Comparison of ENCODE assay signal across 10 cellular contexts in the genomic region with DNA sequence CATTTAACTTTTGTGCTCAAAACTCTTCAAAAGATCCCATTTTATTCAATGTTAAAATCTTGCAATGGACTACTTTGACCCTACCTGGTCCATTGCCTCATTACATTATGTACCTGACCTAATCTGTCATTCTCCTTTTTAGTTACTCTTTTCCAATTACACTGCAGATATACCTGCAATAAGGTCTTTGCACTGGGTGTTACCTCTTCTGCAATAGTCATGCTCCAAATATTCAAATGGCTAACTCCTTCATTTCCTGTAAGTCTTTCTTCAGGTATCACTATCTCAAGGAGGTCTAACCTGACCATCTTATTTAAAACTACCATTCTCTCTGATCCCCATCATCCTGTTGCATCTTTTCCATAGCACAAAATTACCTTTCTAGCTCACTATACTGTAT. TPM values are rescaled to one million over a fixed set of nuclear protein-coding genes. Genes with fewer than 3 reads are reported as not detected.
"Had no signal": no experiment of that assay in that cellular context is flagged by ENCODE, and none has a peak within 500 bp of the region (broad histone marks: within the 10 kb centered on the region; RNA-seq: fewer than 3 reads in every experiment).

No MANE protein-coding gene starts in this region.

- H3K27ac ChIP-seq: GM23248, HL-60 had no signal

- H3K4me3 ChIP-seq: GM23248, HAP-1, K562 had no signal

- DNase-seq: GM23248, GOT3, H7, HFFc6, IMR-90 had no signal

- H3K4me1 ChIP-seq: HAP-1 had no signal

- ATAC-seq: HCT116, K562 had no signal

- H3K36me3 ChIP-seq: HAP-1 had no signal

- H3K4me3 Mint-ChIP-seq: HFFc6 had no signal

- H3K27ac Mint-ChIP-seq: HFFc6 had no signal

- H3K9me3 ChIP-seq: HAP-1 had no signal

RNA-seq across cellular contexts. Expression of gene SLC13A1, which starts 22.3 kb away (rescaled TPM):
- total RNA-seq: GM23248, H4, H7, HFFc6, IMR-90 had no signal
